Comparison of ENCODE assay signal across 8 cellular contexts in the genomic region with DNA sequence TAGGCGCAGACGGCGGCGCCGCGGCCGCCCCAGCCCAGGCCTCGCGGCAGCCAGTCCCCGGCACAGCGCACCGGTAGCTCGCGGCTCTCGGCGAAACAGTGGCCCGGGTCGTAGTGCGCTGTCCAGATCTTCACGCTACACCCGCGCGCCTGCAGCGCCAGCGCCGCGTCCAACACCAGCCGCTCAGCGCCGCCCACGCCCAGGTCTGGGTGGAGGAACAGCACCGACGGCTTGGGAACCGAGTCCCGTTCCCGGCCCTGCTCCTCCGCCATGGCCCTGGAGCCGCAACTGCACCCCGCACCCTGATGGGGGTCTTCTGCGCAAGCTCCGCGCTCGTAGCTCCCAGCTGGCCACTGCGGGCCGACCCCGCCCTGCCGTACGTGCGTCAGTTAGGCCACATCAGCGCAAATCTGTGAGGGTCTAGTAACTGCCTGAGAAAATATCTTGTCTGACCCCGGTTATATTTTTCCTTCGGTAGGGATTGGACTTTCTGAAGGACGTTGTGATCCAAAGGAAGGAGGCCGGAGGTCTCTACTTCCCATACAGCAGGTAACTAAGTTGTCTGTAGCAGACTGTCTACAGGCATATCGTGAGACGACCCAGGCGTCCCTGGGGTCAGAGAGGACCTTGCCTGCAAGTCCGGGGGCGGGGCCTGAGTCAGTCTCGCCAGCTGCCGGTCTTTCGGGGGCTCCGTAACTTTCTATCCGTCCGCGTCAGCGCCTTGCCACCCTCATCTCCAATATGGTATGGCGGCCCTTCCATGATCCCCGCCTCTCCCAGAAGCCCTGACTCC. TPM values are rescaled to one million over a fixed set of nuclear protein-coding genes. Genes with fewer than 3 reads are reported as not detected.
DNase-seq lines count a peak whose midpoint lies in the region; ATAC-seq lines count a peak whose summit lies in the region.

A gene with protein sequence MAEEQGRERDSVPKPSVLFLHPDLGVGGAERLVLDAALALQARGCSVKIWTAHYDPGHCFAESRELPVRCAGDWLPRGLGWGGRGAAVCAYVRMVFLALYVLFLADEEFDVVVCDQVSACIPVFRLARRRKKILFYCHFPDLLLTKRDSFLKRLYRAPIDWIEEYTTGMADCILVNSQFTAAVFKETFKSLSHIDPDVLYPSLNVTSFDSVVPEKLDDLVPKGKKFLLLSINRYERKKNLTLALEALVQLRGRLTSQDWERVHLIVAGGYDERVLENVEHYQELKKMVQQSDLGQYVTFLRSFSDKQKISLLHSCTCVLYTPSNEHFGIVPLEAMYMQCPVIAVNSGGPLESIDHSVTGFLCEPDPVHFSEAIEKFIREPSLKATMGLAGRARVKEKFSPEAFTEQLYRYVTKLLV (minus strand): TSS at position 320 of the 793 bp plus-strand sequence. CDS start 48 bp downstream, at position 272.
A gene (plus strand): TSS at position 660 of the 793 bp plus-strand sequence. CDS start 82 bp downstream, at position 742.

- H3K9me3 Mint-ChIP-seq in CD8-positive, alpha-beta memory T cell = no peaks in the 10 kb centered on the region

- CTCF ChIA-PET in CD8-positive, alpha-beta memory T cell (lab: Charles Lee) = interaction anchor here (1.0 to 3.3 kb wide), 3 partner anchors 10 to 374 kb away, joined by 3 to 14 read pairs (median 13); no protein-coding TSS in a partner anchor
- CTCF ChIA-PET in activated CD8-positive, alpha-beta memory T cell treated with anti-CD3 and anti-CD28 coated beads for 36 hours (lab: Charles Lee) = interaction anchor here (0.9 to 2.1 kb wide), 6 partner anchors 10 to 40 kb away, joined by 3 to 12 read pairs (median 4); no protein-coding TSS in a partner anchor

- peak within 1 kb of the TSS; percentile 74 for H3K4me3 ChIP-seq in CD8-positive, alpha-beta memory T cell (ENCODE audit: low read length)
- H3K4me3 ChIP-seq in effector memory CD4-positive, alpha-beta T cell (ENCODE audit: insufficient read depth, low read depth, low read length, poor library complexity, severe bottlenecking) = peak within 1 kb of the TSS; percentile 95

- H3K27me3 ChIP-seq in CD8-positive, alpha-beta memory T cell (ENCODE audit: insufficient read depth, low read length, poor library complexity, severe bottlenecking) = no peaks in the 10 kb centered on the region
- no peaks in the 10 kb centered on the region for H3K27me3 ChIP-seq in effector memory CD4-positive, alpha-beta T cell (replicated peaks; ENCODE audit: control insufficient read depth, insufficient read depth, low read length, poor library complexity, severe bottlenecking)

- peaks cover 76 to 88% (median 83%) of the 10 kb centered on the region in 3 donors for H3K4me1 Mint-ChIP-seq in CD8-positive, alpha-beta memory T cell

- H3K9me3 ChIP-seq in CD8-positive, alpha-beta memory T cell (ENCODE audit: low read length) = no peaks in the 10 kb centered on the region
- H3K9me3 ChIP-seq in effector memory CD4-positive, alpha-beta T cell (ENCODE audit: control insufficient read depth, low read length) = no peaks in the 10 kb centered on the region

- peak within 1 kb of the TSS; percentile 94 to 100 (median 98) for H3K4me3 Mint-ChIP-seq in CD8-positive, alpha-beta memory T cell

- H3K27me3 Mint-ChIP-seq in CD8-positive, alpha-beta memory T cell = peaks cover 0 to 3% of the 10 kb centered on the region in 2 donors

- peak within 1 kb of the TSS; percentile 96 for H3K27ac ChIP-seq in CD8-positive, alpha-beta memory T cell (ENCODE audit: low read depth, low read length)
- H3K27ac ChIP-seq in effector memory CD4-positive, alpha-beta T cell (ENCODE audit: insufficient read depth, low read length, poor library complexity, severe bottlenecking) = peak within 1 kb of the TSS; percentile 94

- DNase-seq in CD8-positive, alpha-beta memory T cell = peak; percentile 92 to 96 (median 95)
- DNase-seq in HS-5 (ENCODE audit: low read depth) (peak; percentile 95), lung microvascular endothelial cell (ENCODE audit: low read depth in 2 of 2) (peak; percentile 97 to 98)
- DNase-seq in NK-92 treated with Interleukin-12 subunit alpha and Interleukin-12 subunit beta, amount 100 ng/mL, for 24 hours (lab: John Stamatoyannopoulos, UW) = peak; percentile 83
- peak; percentile 81 to 90 (median 85) for DNase-seq in effector memory CD4-positive, alpha-beta T cell
- peak; percentile 84 to 97 (median 89) for DNase-seq in stimulated activated CD4-positive, alpha-beta T cell treated with anti-CD3 and anti-CD28 coated beads, TNF-alpha, amount 100 ng/mL, for 48 hours (ENCODE audit: low read depth in 3 of 3)

- peak within 1 kb of the TSS; percentile 98 to 100 (median 100) for H3K27ac Mint-ChIP-seq in CD8-positive, alpha-beta memory T cell

- POLR2A ChIA-PET in CD8-positive, alpha-beta memory T cell (lab: Charles Lee) = interaction anchor here (0.7 to 2.1 kb wide), 2 partner anchors 9 to 118 kb away, joined by 3 to 6 read pairs; a partner anchor contains a TSS
- POLR2A ChIA-PET in activated CD8-positive, alpha-beta memory T cell treated with anti-CD3 and anti-CD28 coated beads for 36 hours (lab: Charles Lee) = interaction anchor here (0.6 to 1.0 kb wide), 4 partner anchors 32 to 601 kb away, joined by 3 to 6 read pairs (median 4); no protein-coding TSS in a partner anchor

- H3K36me3 ChIP-seq in CD8-positive, alpha-beta memory T cell (ENCODE audit: insufficient read depth, low read length) = peaks cover 27% of the 10 kb centered on the region
- H3K36me3 ChIP-seq in effector memory CD4-positive, alpha-beta T cell (ENCODE audit: control insufficient read depth, insufficient read depth, low read length) = peaks cover 21% of the 10 kb centered on the region

- peaks cover 0 to 69% (median 27%) of the 10 kb centered on the region in 3 donors for H3K36me3 Mint-ChIP-seq in CD8-positive, alpha-beta memory T cell

- ATAC-seq in GM19468 (IDR thresholded peaks at IDR 0.05; ENCODE audit: extremely low read depth, unreplicated experiment) = peak; percentile 86

- H3K4me1 ChIP-seq in CD8-positive, alpha-beta memory T cell (ENCODE audit: insufficient read depth, low read length) = peaks cover 40% of the 10 kb centered on the region
- H3K4me1 ChIP-seq in effector memory CD4-positive, alpha-beta T cell (ENCODE audit: control insufficient read depth, insufficient read depth, low read length, poor library complexity, severe bottlenecking) = peaks cover 19% of the 10 kb centered on the region

RNA-seq across cellular contexts. Expression of the first gene that starts in this region (rescaled TPM):
- 10 to 100 TPM; 30.1 to 33.2 TPM for total RNA-seq in CD8-positive, alpha-beta memory T cell
- 31.4 TPM for polyA plus RNA-seq in CD8-positive, alpha-beta memory T cell
- 10 to 100 TPM; 29.0 to 29.3 TPM for total RNA-seq in activated CD8-positive, alpha-beta memory T cell treated with anti-CD3 and anti-CD28 coated beads for 36 hours
- total RNA-seq in lung microvascular endothelial cell = 28.1 and 46.6 TPM in 2 replicates

RNA-seq across cellular contexts. Expression of the second gene that starts in this region (rescaled TPM):
- 100 to 1,000 TPM; 195 to 202 TPM for total RNA-seq in CD8-positive, alpha-beta memory T cell
- polyA plus RNA-seq in CD8-positive, alpha-beta memory T cell = 433 TPM
- 100 to 1,000 TPM; 186 to 199 TPM for total RNA-seq in activated CD8-positive, alpha-beta memory T cell treated with anti-CD3 and anti-CD28 coated beads for 36 hours
- total RNA-seq in lung microvascular endothelial cell = 88.1 and 90.4 TPM in 2 replicates

Comparison
In these comparisons a context has a peak if more than half of its experiments do, and no peak if none do; other contexts are left out.
1. Peak in every context shown above with its lines: DNase-seq, ATAC-seq, H3K4me3 ChIP-seq and H3K27ac ChIP-seq.